Comparison of ENCODE assay signal across 13 cellular contexts in the genomic region with DNA sequence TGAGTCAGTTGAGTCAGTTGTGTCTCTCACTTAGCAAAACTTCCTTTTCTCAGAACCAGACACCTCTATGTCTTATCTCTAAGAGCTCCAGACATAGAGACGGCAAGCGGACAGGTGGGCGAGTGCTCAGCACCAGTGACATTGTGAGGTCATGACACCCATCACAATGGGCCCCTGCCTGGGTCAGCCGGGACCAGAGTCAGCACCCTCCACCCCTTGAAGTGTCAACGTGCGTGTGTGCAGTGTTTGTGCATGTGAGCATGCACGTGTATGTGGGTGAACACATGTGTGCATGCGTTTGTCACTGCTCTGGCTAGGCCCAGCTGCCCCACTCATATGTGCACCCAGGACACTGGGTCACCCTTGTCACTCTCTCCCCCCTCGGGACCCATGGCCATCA. TPM values are rescaled to one million over a fixed set of nuclear protein-coding genes. Genes with fewer than 3 reads are reported as not detected.
"Had no signal": no experiment of that assay in that cellular context is flagged by ENCODE, and none has a peak within 500 bp of the region (broad histone marks: within the 10 kb centered on the region; RNA-seq: fewer than 3 reads in every experiment).

Gene TBC1D28, minus strand, starts transcription at position 101 of the 400 bp plus-strand sequence. CDS start 3,039 bp downstream, outside the sequence.

RNA-seq across cellular contexts. Expression of gene TBC1D28, which starts in this region (rescaled TPM):
- total RNA-seq: activated B cell treated with CpG ODN at 0.5 μM for 24 hours; activated CD4-positive, alpha-beta memory T cell treated with anti-CD3 and anti-CD28 coated beads for 36 hours; activated CD4-positive, alpha-beta memory T cell treated with anti-CD3 and anti-CD28 coated beads, Interleukin-2, amount 10 ng/mL, durations not matched to agents 7 days and 5 days; activated CD4-positive, alpha-beta T cell treated with anti-CD3 and anti-CD28 coated beads for 36 hours; activated CD4-positive, alpha-beta T cell treated with anti-CD3 and anti-CD28 coated beads, Interleukin-2, amount 10 ng/mL, durations not matched to agents 24 days and 14 days; activated CD4-positive, alpha-beta T cell treated with anti-CD3 and anti-CD28 coated beads, Interleukin-2, amount 10 ng/mL, durations not matched to agents 7 days and 5 days; activated CD8-positive, alpha-beta memory T cell treated with anti-CD3 and anti-CD28 coated beads for 36 hours; activated CD8-positive, alpha-beta memory T cell treated with anti-CD3 and anti-CD28 coated beads, Interleukin-2, amount 10 ng/mL, durations not matched to agents 7 days and 5 days; activated CD8-positive, alpha-beta T cell treated with anti-CD3 and anti-CD28 coated beads for 36 hours; activated CD8-positive, alpha-beta T cell treated with anti-CD3 and anti-CD28 coated beads, Interleukin-2, amount 10 ng/mL, durations not matched to agents 7 days and 5 days; T-helper 1 cell treated with Interleukin-12 subunit alpha and Interleukin-12 subunit beta and Interleukin-4 antibody, amounts not matched to agents 30 ng/mL and 1 ng/mL, for 36 hours; T-helper 17 cell; T-helper 2 cell treated with Interferon-gamma antibody and Interleukin-4, amounts not matched to agents 100 ng/mL and 5 ng/mL, for 36 hours had no signal
